8 cellular contexts compared by ENCODE assay signal in genomic region chr10:89327803-89328441, GRCh38. TPM values are rescaled to one million over a fixed set of nuclear protein-coding genes. Genes with fewer than 3 reads are reported as not detected.
A peak's percentile ranks its signal among the peaks of the same experiment; 100 is the strongest.
DNase-seq lines count a peak whose midpoint lies in the region; ATAC-seq and TF ChIP-seq lines count a peak whose summit lies in the region.

A gene with protein sequence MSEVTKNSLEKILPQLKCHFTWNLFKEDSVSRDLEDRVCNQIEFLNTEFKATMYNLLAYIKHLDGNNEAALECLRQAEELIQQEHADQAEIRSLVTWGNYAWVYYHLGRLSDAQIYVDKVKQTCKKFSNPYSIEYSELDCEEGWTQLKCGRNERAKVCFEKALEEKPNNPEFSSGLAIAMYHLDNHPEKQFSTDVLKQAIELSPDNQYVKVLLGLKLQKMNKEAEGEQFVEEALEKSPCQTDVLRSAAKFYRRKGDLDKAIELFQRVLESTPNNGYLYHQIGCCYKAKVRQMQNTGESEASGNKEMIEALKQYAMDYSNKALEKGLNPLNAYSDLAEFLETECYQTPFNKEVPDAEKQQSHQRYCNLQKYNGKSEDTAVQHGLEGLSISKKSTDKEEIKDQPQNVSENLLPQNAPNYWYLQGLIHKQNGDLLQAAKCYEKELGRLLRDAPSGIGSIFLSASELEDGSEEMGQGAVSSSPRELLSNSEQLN (plus strand): TSS chr10:89327997. CDS start chr10:89328074, 77 bp downstream.

- TF ChIP-seq CTCF in BJ (IDR thresholded peaks at IDR 0.05; ENCODE audit: insufficient read depth, low read depth, low read length) = 0 out of 2 replicates have a peak, but pooled peaks have one; percentile 5
- no peak for TF ChIP-seq CTCF in cardiac muscle cell (IDR thresholded peaks at IDR 0.05; ENCODE audit: low read depth, low read length)
- TF ChIP-seq CTCF in osteocyte (IDR thresholded peaks at IDR 0.05) = no peak

- peak; percentile 33 for ATAC-seq in GM18909 (IDR thresholded peaks at IDR 0.05; ENCODE audit: poor library complexity, unreplicated experiment)
- no peak for ATAC-seq in HG03442 (IDR thresholded peaks at IDR 0.05; ENCODE audit: unreplicated experiment)
- ATAC-seq in HG03432 (IDR thresholded peaks at IDR 0.05; ENCODE audit: unreplicated experiment) = no peak

- H3K36me3 ChIP-seq in BJ (ENCODE audit: control insufficient read depth, insufficient read depth, low read length) = no peaks in the 10 kb centered on the region
- no peaks in the 10 kb centered on the region for H3K36me3 ChIP-seq in cardiac muscle cell

- no peaks in the 10 kb centered on the region for H3K27me3 Mint-ChIP-seq in osteocyte (ENCODE audit: unreplicated experiment)

- H3K4me1 ChIP-seq in cardiac muscle cell (ENCODE audit: low read depth) = peaks cover 19% of the 10 kb centered on the region

- H3K4me3 Mint-ChIP-seq in osteocyte (ENCODE audit: unreplicated experiment) = peak within 1 kb of the TSS; percentile 86

- peaks cover 2% of the 10 kb centered on the region for H3K36me3 Mint-ChIP-seq in osteocyte (ENCODE audit: unreplicated experiment)

- DNase-seq in BJ (ENCODE audit: low read depth) (peak; percentile 86), NCI-H226 (peak; percentile 90), amniotic stem cell (lab: John Stamatoyannopoulos, UW) (peak; percentile 70), cardiac muscle cell (ENCODE audit: low read depth in 1 of 2, low spot score in 1 of 2) (peak; percentile 57 to 97), osteocyte (ENCODE audit: extremely low spot score, unreplicated experiment) (no peak)

- H3K4me3 ChIP-seq in BJ (ENCODE audit: low read depth, low read length) (peak within 1 kb of the TSS; percentile 49), cardiac muscle cell (no peak within 1 kb of the TSS)

- H3K27ac ChIP-seq in cardiac muscle cell = peak within 1 kb of the TSS; percentile 45

- peaks cover 8% of the 10 kb centered on the region for H3K9me3 Mint-ChIP-seq in osteocyte (ENCODE audit: unreplicated experiment)

- H3K9me3 ChIP-seq in cardiac muscle cell (ENCODE audit: low read depth) = no peaks in the 10 kb centered on the region

- POLR2A ChIA-PET in BJ (lab: Charles Lee) = interaction anchor here (0.6 to 0.7 kb wide), 4 partner anchors 18 to 338 kb away, joined by 3 read pairs; no protein-coding TSS in a partner anchor

- peaks cover 60% of the 10 kb centered on the region for H3K4me1 Mint-ChIP-seq in osteocyte (ENCODE audit: unreplicated experiment)

- H3K27me3 ChIP-seq in BJ (ENCODE audit: control insufficient read depth, insufficient read depth, low read length) (no peaks in the 10 kb centered on the region), cardiac muscle cell (no peaks in the 10 kb centered on the region)

- CTCF ChIA-PET in BJ (lab: Yijun Ruan, JAX) = interaction anchor here (1.0 to 1.5 kb wide), 3 partner anchors 9 to 69 kb away, joined by 3 to 9 read pairs (median 3); no protein-coding TSS in a partner anchor

- peak within 1 kb of the TSS; percentile 99 for H3K27ac Mint-ChIP-seq in osteocyte (ENCODE audit: unreplicated experiment)

RNA-seq across cellular contexts. Expression of the gene that starts here (rescaled TPM):
- polyA plus RNA-seq in BJ (2011; rRNA removed) = 18.7 and 25.8 TPM in 2 replicates
- 5.5 and 5.8 TPM in 2 replicates for polyA minus RNA-seq in BJ (2011; rRNA and poly(A)+ RNA removed)
- 0.21 and 0.24 TPM in 2 replicates for total RNA-seq in cardiac muscle cell
- polyA plus RNA-seq in cardiac muscle cell = 0.47 and 0.70 TPM in 2 replicates
- total RNA-seq in osteocyte = 19.9 and 22.7 TPM in 2 replicates

Comparison
In these comparisons a context has a peak if more than half of its experiments do, and no peak if none do; other contexts are left out.
1. RNA of the gene that starts here (total RNA-seq): 19.9 to 22.7 TPM in osteocyte; 0.21 to 0.24 TPM in cardiac muscle cell; every median in the first group is over 10 times any median in the second.
2. RNA of the gene that starts here (polyA plus RNA-seq): 18.7 to 25.8 TPM in BJ; 0.47 to 0.70 TPM in cardiac muscle cell; every median in the first group is over 10 times any median in the second.
3. Peak in DNase-seq and H3K27ac ChIP-seq in cardiac muscle cell; RNA of the gene not detected or under 1 TPM.